In genomic region chr16:83932304-83932703, GRCh38 we compare ENCODE assay signal across 2 cellular contexts.
TF ChIP-seq lines count a peak whose summit lies in the region.

No MANE protein-coding gene starts in this region.

TF ChIP-seq in HepG2, 621 proteins besides CTCF, POLR2A, EP300 and RAD21:
- no peak for TF ChIP-seq ZNF121 (CRISPR knock-in tag; IDR thresholded peaks at IDR 0.05)
- TF ChIP-seq DNMT3B (CRISPR knock-in tag; conservative IDR thresholded peaks at IDR 0.05): no peak
- TF ChIP-seq PRDM10 (CRISPR knock-in tag; IDR thresholded peaks at IDR 0.05; ENCODE audit: low read depth): no peak
- TF ChIP-seq SMAD3 (CRISPR knock-in tag; IDR thresholded peaks at IDR 0.05): no peak

TF ChIP-seq in WTC11, 78 proteins besides CTCF, POLR2A, EP300 and RAD21:
- TF ChIP-seq MXD4 (CRISPR knock-in tag; IDR thresholded peaks at IDR 0.05; ENCODE audit: borderline replicate concordance) (no peak), ZNF512 (CRISPR knock-in tag; IDR thresholded peaks at IDR 0.05; ENCODE audit: borderline replicate concordance) (no peak), GABPB1 (CRISPR knock-in tag; IDR thresholded peaks at IDR 0.05) (no peak), KAT7 (CRISPR knock-in tag; IDR thresholded peaks at IDR 0.05; ENCODE audit: borderline replicate concordance) (no peak), SMAD4 (CRISPR knock-in tag; IDR thresholded peaks at IDR 0.05) (no peak)
